Comparison of ENCODE assay signal across 13 cellular contexts in the genomic region with DNA sequence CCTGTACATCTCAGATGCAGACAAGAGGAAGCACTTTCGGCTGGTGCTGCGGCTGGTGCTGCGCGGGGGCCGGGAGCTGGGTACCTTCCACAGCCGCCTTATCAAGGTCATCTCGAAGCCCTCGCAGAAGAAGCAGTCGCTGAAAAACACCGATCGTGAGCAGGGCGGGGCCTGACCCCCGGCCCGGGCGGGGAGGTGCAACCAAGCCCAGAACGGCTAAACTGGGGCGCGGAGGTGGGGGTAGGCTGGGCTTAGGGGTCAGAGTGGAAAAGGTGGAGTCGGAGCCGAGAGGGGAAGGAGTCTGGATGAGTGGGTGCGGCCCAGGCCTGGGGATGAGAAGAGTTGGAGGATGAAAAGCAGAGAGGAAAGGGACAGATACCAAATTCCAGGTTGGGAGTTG. TPM values are rescaled to one million over a fixed set of nuclear protein-coding genes. Genes with fewer than 3 reads are reported as not detected.
DNase-seq lines count a peak whose midpoint lies in the region; ATAC-seq, FAIRE-seq and TF ChIP-seq lines count a peak whose summit lies in the region.
"Had no signal": no experiment of that assay in that cellular context is flagged by ENCODE, and none has a peak within 500 bp of the region (broad histone marks: within the 10 kb centered on the region; RNA-seq: fewer than 3 reads in every experiment).

No MANE protein-coding gene starts in this region.

- POLR2A ChIA-PET in A549 (lab: Yijun Ruan, JAX) (interaction anchor here (1.0 kb wide), 1 partner anchor 268 kb away, joined by 3 read pairs; no protein-coding TSS in a partner anchor), OCI-LY7 (lab: Charles Lee) (interaction anchor here (0.7 kb wide), 1 partner anchor 497 kb away, joined by 3 read pairs; no protein-coding TSS in a partner anchor)

- TF ChIP-seq CTCF in A549 (IDR thresholded peaks at IDR 0.05) (no peak), OCI-LY7 (conservative IDR thresholded peaks at IDR 0.05; ENCODE audit: low read length) (no peak), testis (IDR thresholded peaks at IDR 0.05) (no peak)

- H3K36me3 ChIP-seq in NT2/D1 (ENCODE audit: insufficient read depth, insufficient read length, low read length) = no peaks in the 10 kb centered on the region
- no peaks in the 10 kb centered on the region for H3K36me3 ChIP-seq in iPS-15b (ENCODE audit: control insufficient read depth, insufficient read depth, low read length)
- H3K36me3 ChIP-seq in OCI-LY7 (ENCODE audit: insufficient read depth, low read length) = no peaks in the 10 kb centered on the region
- no peaks in the 10 kb centered on the region for H3K36me3 ChIP-seq in testis (ENCODE audit: low read depth, missing control alignments)
- H3K36me3 ChIP-seq: BLaER1 treated with 17β-estradiol and CSF1 and Interleukin-3, amounts not matched to agents 10 nM and 100 nM had no signal

- H3K9ac ChIP-seq in NT2/D1 (ENCODE audit: insufficient read length, low read depth) (peak overlapping the region; percentile 47), iPS-15b (ENCODE audit: low read depth, low read length) (no peak overlapping the region)
- H3K9ac ChIP-seq: BLaER1 treated with 17β-estradiol and CSF1 and Interleukin-3, amounts not matched to agents 10 nM and 100 nM had no signal

- TF ChIP-seq POLR2A in A549 (IDR thresholded peaks at IDR 0.05; ENCODE audit: low read length) = no peak
- no peak for TF ChIP-seq POLR2A in testis (IDR thresholded peaks at IDR 0.05)

- no peak for TF ChIP-seq RAD21 in A549 (conservative IDR thresholded peaks at IDR 0.05 in 1 of 2, IDR thresholded peaks at IDR 0.05 in 1 of 2)

- H3K4me2 ChIP-seq in A549 (peak overlapping the region; percentile 68; the same call in 2 of the 3 replicates), OCI-LY7 (ENCODE audit: low read length) (no peak overlapping the region)

- DNase-seq in A549 (ENCODE audit: low read depth in 1 of 2, low spot score in 1 of 2) = no peak
- DNase-seq in NT2/D1 (ENCODE audit: low read depth, low spot score) = no peak
- DNase-seq in OCI-LY7 (ENCODE audit: low spot score) = no peak
- DNase-seq in testis = no peak
- no peak for DNase-seq in ACHN
- DNase-seq: NCI-H1105 treated with DMSO at 0.1 percent for 48 hours, NCI-H2107 had no signal

- H3K9me3 ChIP-seq in A549 = no peaks in the 10 kb centered on the region
- H3K9me3 ChIP-seq in NT2/D1 (ENCODE audit: insufficient read depth, low read length) = no peaks in the 10 kb centered on the region
- no peaks in the 10 kb centered on the region for H3K9me3 ChIP-seq in iPS-15b (ENCODE audit: control insufficient read depth, insufficient read depth, low read length)
- H3K9me3 ChIP-seq in OCI-LY7 (ENCODE audit: low read length) = no peaks in the 10 kb centered on the region
- no peaks in the 10 kb centered on the region for H3K9me3 ChIP-seq in testis
- H3K9me3 ChIP-seq: BLaER1 treated with 17β-estradiol and CSF1 and Interleukin-3, amounts not matched to agents 10 nM and 100 nM had no signal

- no TSS peak for BruUV-seq in OCI-LY7 (replicated peaks; lab: Mats Ljungman, UMichigan)

- H3K79me2 ChIP-seq in OCI-LY7 (ENCODE audit: insufficient read depth, low read depth, low read length) = no peaks in the 10 kb centered on the region

- WGBS in A549 (ENCODE audit: missing lambda C conversion rate) = 76% methylated on average over 13 of the region's 21 CpGs
- WGBS in testis, 2 donors = 27 to 42% methylated on average over 15 to 21 of the region's 21 CpGs

- H2AFZ ChIP-seq in OCI-LY7 (ENCODE audit: low read length) = no peak overlapping the region

- no peak for FAIRE-seq in A549 (lab: Jason Lieb, UNC)
- FAIRE-seq: GM12892, RCC 7860 had no signal

- in situ Hi-C loops in ACHN (cut with HindIII; ENCODE audit: low pct_ligation_motif_present, low pct_unique_long_range_greater_than_20kb, low sequenced_read_pairs) = no loop called here

- no peaks in the 10 kb centered on the region for H3K4me1 ChIP-seq in A549
- peaks cover 16% of the 10 kb centered on the region for H3K4me1 ChIP-seq in NT2/D1 (ENCODE audit: insufficient read depth, insufficient read length)
- peaks cover 2% of the 10 kb centered on the region for H3K4me1 ChIP-seq in iPS-15b (ENCODE audit: control insufficient read depth, insufficient read depth, low read length)
- H3K4me1 ChIP-seq in OCI-LY7 (ENCODE audit: insufficient read depth, low read length, poor library complexity, severe bottlenecking) = no peaks in the 10 kb centered on the region
- H3K4me1 ChIP-seq in testis = no peaks in the 10 kb centered on the region

- H3K4me3 ChIP-seq in A549 (no peak overlapping the region), NT2/D1 (ENCODE audit: insufficient read length, low read depth) (no peak overlapping the region), iPS-15b (ENCODE audit: low read depth, low read length) (peak overlapping the region; percentile 72), OCI-LY7 (ENCODE audit: low read depth, low read length, poor library complexity, severe bottlenecking) (no peak overlapping the region), testis (no peak overlapping the region)
- H3K4me3 ChIP-seq: BLaER1 treated with 17β-estradiol and CSF1 and Interleukin-3, amounts not matched to agents 10 nM and 100 nM had no signal

- H3K27me3 ChIP-seq in NT2/D1 (ENCODE audit: insufficient read depth, insufficient read length) (peaks cover 12% of the 10 kb centered on the region), iPS-15b (ENCODE audit: control insufficient read depth, insufficient read depth, low read length) (peaks cover 14% of the 10 kb centered on the region), testis (no peaks in the 10 kb centered on the region)

- H4K20me1 ChIP-seq in OCI-LY7 (ENCODE audit: insufficient read depth, low read length) = no peaks in the 10 kb centered on the region
- H4K20me1 ChIP-seq: BLaER1 treated with 17β-estradiol and CSF1 and Interleukin-3, amounts not matched to agents 10 nM and 100 nM had no signal

- ATAC-seq in A549 = no peak

- no peak for TF ChIP-seq EP300 in A549 (IDR thresholded peaks at IDR 0.05)

- H3K9me2 ChIP-seq in OCI-LY7 (ENCODE audit: insufficient read depth, low read length) = no peaks in the 10 kb centered on the region

- intact Hi-C loops in OCI-LY7 (cut with micrococcal nuclease; ENCODE audit: unreplicated experiment) = no loop called here
- intact Hi-C loops in testis (cut with DNase I; ENCODE audit: low total_unique reads) = no loop called here

- no peak overlapping the region for H3K27ac ChIP-seq in A549
- no peak overlapping the region for H3K27ac ChIP-seq in OCI-LY7 (ENCODE audit: low read depth, low read length, poor library complexity, severe bottlenecking)
- H3K27ac ChIP-seq in testis = no peak overlapping the region
- H3K27ac ChIP-seq: BLaER1 treated with 17β-estradiol and CSF1 and Interleukin-3, amounts not matched to agents 10 nM and 100 nM had no signal

- CTCF ChIA-PET in A549 (lab: Yijun Ruan, JAX) (interaction anchor here (0.6 to 3.0 kb wide), 45 partner anchors 8 to 459 kb away, joined by 3 to 27 read pairs (median 4); a partner anchor contains a TSS), OCI-LY7 (lab: Charles Lee; ENCODE audit: unreplicated experiment) (no interaction called here)

RNA-seq across cellular contexts. Expression of a gene that starts 4.1 kb away (rescaled TPM):
- polyA plus RNA-seq in A549 (2011; rRNA removed) (0.04 TPM in 1 of 2 replicates, not detected in the other), A549 (2017; fragmentation: RNase III; extraction: RNeasy Plus Mini Kit Qiagen cat#74134 plus additional on column Dnase treatment) (0.05 to 0.08 TPM (median 0.05 TPM) in 3 replicates), testis (ENCODE audit: insufficient read depth, low read depth, low replicate concordance) (1.1 TPM)
- 0.14 and 0.17 TPM in 2 replicates for polyA plus RNA-seq in A549 (2012; cell fraction: cytosol; rRNA removed)
- polyA plus RNA-seq in A549 (2012; cell fraction: nucleus; rRNA removed) = 0.37 and 0.49 TPM in 2 replicates
- polyA minus RNA-seq in A549 (2011; rRNA and poly(A)+ RNA removed) = not detected in 2 replicates
- 0.38 TPM in 1 of 2 replicates, not detected in the other for total RNA-seq in OCI-LY7 (2014; rRNA removed; shearing (Covaris generic))
- total RNA-seq in OCI-LY7 (2022) (0.24 TPM in 1 of 2 replicates, not detected in the other), testis (1 to 10 TPM; 2.8 to 3.5 TPM)
- total RNA-seq: Daoy, H4 had no signal

RNA-seq across cellular contexts. Expression of a gene that starts 5.6 kb away (rescaled TPM):
- polyA plus RNA-seq in A549 (2011; rRNA removed) (not detected in 2 replicates), A549 (2017; fragmentation: RNase III; extraction: RNeasy Plus Mini Kit Qiagen cat#74134 plus additional on column Dnase treatment) (not detected in 3 replicates), testis (ENCODE audit: insufficient read depth, low read depth, low replicate concordance) (0.26 TPM)
- polyA plus RNA-seq in A549 (2012; cell fraction: cytosol; rRNA removed) = 0.01 TPM in 1 of 2 replicates, not detected in the other
- not detected in 2 replicates for polyA plus RNA-seq in A549 (2012; cell fraction: nucleus; rRNA removed)
- not detected in 2 replicates for polyA minus RNA-seq in A549 (2011; rRNA and poly(A)+ RNA removed)
- not detected in 2 replicates for total RNA-seq in OCI-LY7 (2014; rRNA removed; shearing (Covaris generic))
- total RNA-seq in OCI-LY7 (2022) (not detected in 2 replicates), testis (1 to 10 TPM in 1 of 2 donors, under 1 TPM in 1; 0.43 to 1.1 TPM)
- total RNA-seq: Daoy, H4 had no signal

RNA-seq across cellular contexts. Expression of a gene that starts 36.0 kb away (rescaled TPM):
- polyA plus RNA-seq in A549 (2011; rRNA removed) (27.4 and 29.0 TPM in 2 replicates), A549 (2017; fragmentation: RNase III; extraction: RNeasy Plus Mini Kit Qiagen cat#74134 plus additional on column Dnase treatment) (35.6 to 40.2 TPM (median 39.2 TPM) in 3 replicates), testis (ENCODE audit: insufficient read depth, low read depth, low replicate concordance) (124 TPM)
- 13.1 and 17.7 TPM in 2 replicates for polyA plus RNA-seq in A549 (2012; cell fraction: cytosol; rRNA removed)
- 12.6 and 21.5 TPM in 2 replicates for polyA plus RNA-seq in A549 (2012; cell fraction: nucleus; rRNA removed)
- 43.3 and 43.7 TPM in 2 replicates for polyA minus RNA-seq in A549 (2011; rRNA and poly(A)+ RNA removed)
- total RNA-seq in OCI-LY7 (2014; rRNA removed; shearing (Covaris generic)) = not detected in 2 replicates
- total RNA-seq in OCI-LY7 (2022) (not detected in 2 replicates), testis (100 to 1,000 TPM; 191 to 234 TPM)

RNA-seq across cellular contexts. Expression of a gene that starts 50.7 kb away (rescaled TPM):
- 27.6 and 30.5 TPM in 2 replicates for polyA plus RNA-seq in A549 (2011; rRNA removed)
- 46.0 and 62.2 TPM in 2 replicates for polyA plus RNA-seq in A549 (2012; cell fraction: cytosol; rRNA removed)
- 54.1 and 71.4 TPM in 2 replicates for polyA plus RNA-seq in A549 (2012; cell fraction: nucleus; rRNA removed)
- 20.2 to 20.5 TPM (median 20.2 TPM) in 3 replicates for polyA plus RNA-seq in A549 (2017; fragmentation: RNase III; extraction: RNeasy Plus Mini Kit Qiagen cat#74134 plus additional on column Dnase treatment)
- 47.1 and 63.5 TPM in 2 replicates for polyA minus RNA-seq in A549 (2011; rRNA and poly(A)+ RNA removed)
- 22.3 and 37.6 TPM in 2 replicates for total RNA-seq in OCI-LY7 (2014; rRNA removed; shearing (Covaris generic))
- 8.6 and 9.6 TPM in 2 replicates for total RNA-seq in OCI-LY7 (2022)
- 10 to 100 TPM; 33.1 to 34.6 TPM for total RNA-seq in testis
- polyA plus RNA-seq in testis (ENCODE audit: insufficient read depth, low read depth, low replicate concordance) = 20.0 TPM

RNA-seq across cellular contexts. Expression of a gene that starts 57.9 kb away (rescaled TPM):
- 27.0 and 59.1 TPM in 2 replicates for polyA plus RNA-seq in A549 (2011; rRNA removed)
- 3.3 and 3.7 TPM in 2 replicates for polyA plus RNA-seq in A549 (2012; cell fraction: cytosol; rRNA removed)
- polyA plus RNA-seq in A549 (2012; cell fraction: nucleus; rRNA removed) = 1.2 and 2.1 TPM in 2 replicates
- 3.7 to 4.5 TPM (median 3.7 TPM) in 3 replicates for polyA plus RNA-seq in A549 (2017; fragmentation: RNase III; extraction: RNeasy Plus Mini Kit Qiagen cat#74134 plus additional on column Dnase treatment)
- 1.4 and 6.6 TPM in 2 replicates for polyA minus RNA-seq in A549 (2011; rRNA and poly(A)+ RNA removed)
- not detected in 2 replicates for total RNA-seq in OCI-LY7 (2014; rRNA removed; shearing (Covaris generic))
- total RNA-seq in OCI-LY7 (2022) = not detected in 2 replicates
- total RNA-seq in testis = 1 to 10 TPM; 6.9 to 8.2 TPM
- 104 TPM for polyA plus RNA-seq in testis (ENCODE audit: insufficient read depth, low read depth, low replicate concordance)
- total RNA-seq: Daoy had no signal

Comparison
In these comparisons a context has a peak if more than half of its experiments do, and no peak if none do; other contexts are left out.
1. RNA of a gene that starts 36.0 kb away (total RNA-seq): 191 to 234 TPM in testis; not detected in OCI-LY7; every median in the first group is over 100 times any median in the second.